ENCODE assay signal across 1 cellular context in the genomic region with DNA sequence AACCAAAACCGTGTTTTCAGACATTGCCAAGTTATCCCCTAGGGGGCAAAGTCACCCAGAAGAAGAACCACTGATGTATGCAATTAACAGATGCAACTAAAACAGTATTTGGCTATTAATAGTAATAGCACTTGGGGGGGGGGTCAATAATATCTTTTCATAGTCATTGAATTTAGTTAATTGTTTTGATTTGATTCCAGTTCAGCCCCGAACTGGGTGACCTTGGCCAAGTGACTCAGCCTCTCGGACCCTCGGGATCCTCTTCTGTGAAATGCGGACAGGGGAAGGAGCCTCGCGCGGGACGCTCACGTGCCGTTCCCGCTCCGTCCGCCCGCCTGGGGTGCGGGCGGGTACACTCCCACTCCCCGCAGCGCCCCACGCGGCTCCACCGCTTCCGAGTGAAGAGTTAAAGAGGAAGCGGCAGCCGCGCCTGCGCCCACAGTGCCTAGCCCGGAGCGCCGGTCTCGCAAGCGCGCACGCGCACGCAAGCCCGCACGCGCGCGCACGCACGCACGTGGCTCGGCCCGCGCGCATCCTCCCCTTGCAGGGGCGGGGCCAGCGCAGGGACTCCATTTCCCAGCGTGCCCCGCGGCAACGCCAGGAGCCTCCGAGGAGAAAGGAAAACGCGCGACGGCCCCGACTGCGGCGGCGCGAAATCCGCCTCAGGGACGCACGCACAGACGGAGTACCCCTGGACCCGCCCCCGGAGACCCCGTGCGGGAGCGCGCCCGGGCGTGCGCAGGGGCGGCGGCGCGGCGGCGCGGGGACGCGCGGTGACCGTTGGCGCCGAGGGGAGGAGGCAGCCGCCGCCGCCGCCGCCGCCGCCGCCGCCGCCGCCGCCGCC.
A peak's percentile ranks its signal among the peaks of the same experiment; 100 is the strongest.
TF ChIP-seq lines count a peak whose summit lies in the region.

DAZAP1 (plus strand) TSS at position 769 of the 844 bp plus-strand sequence. CDS start 188 bp downstream, outside the sequence.

TF ChIP-seq in K562, 482 proteins besides CTCF, POLR2A, EP300 and RAD21 (continued from another document and continues in another):
- TF ChIP-seq, protein P1, sequence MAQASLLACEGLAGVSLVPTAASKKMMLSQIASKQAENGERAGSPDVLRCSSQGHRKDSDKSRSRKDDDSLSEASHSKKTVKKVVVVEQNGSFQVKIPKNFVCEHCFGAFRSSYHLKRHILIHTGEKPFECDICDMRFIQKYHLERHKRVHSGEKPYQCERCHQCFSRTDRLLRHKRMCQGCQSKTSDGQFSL (CRISPR knock-in tag; IDR thresholded peaks at IDR 0.05): peak; percentile 92
- TF ChIP-seq, protein P1 (tag; IDR thresholded peaks at IDR 0.05): no peak
- TF ChIP-seq ELF1 (tag; IDR thresholded peaks at IDR 0.05) (peak; percentile 81; the same call in 1 of the 2 replicates), WHSC1 (IDR thresholded peaks at IDR 0.05; ENCODE audit: low read length) (no peak), ETS2 (tag; IDR thresholded peaks at IDR 0.05; ENCODE audit: borderline replicate concordance, poor library complexity, severe bottlenecking) (no peak), RUNX1 (IDR thresholded peaks at IDR 0.05; ENCODE audit: low read depth) (peak; percentile 65; the same call in 1 of the 2 replicates), TRIM24 (IDR thresholded peaks at IDR 0.05) (no peak), RAD51 (IDR thresholded peaks at IDR 0.05; ENCODE audit: borderline replicate concordance, low read depth) (no peak), HNRNPL (IDR thresholded peaks at IDR 0.05; ENCODE audit: low read depth, low read length) (no peak), ZBTB7A (IDR thresholded peaks at IDR 0.05; ENCODE audit: borderline replicate concordance, control insufficient read depth, low read depth, low read length) (peak; percentile 25; the same call in 1 of the 2 replicates), ATF2 (CRISPR knock-in tag; IDR thresholded peaks at IDR 0.05) (no peak), ADNP (tag; IDR thresholded peaks at IDR 0.05) (peak; percentile 86), NFIC (IDR thresholded peaks at IDR 0.05) (peak; percentile 21; the same call in 1 of the 2 replicates), SOX6 (IDR thresholded peaks at IDR 0.05) (peak; percentile 60; the same call in 1 of the 2 replicates), ZBTB1 (CRISPR knock-in tag; IDR thresholded peaks at IDR 0.05; ENCODE audit: borderline replicate concordance, low read depth) (peak; percentile 83), SMC3 (conservative IDR thresholded peaks at IDR 0.05; ENCODE audit: insufficient read depth, low read depth, low read length) (0 out of 2 replicates have a peak, but pooled peaks have one; percentile 18), FOXK1 (CRISPR knock-in tag; IDR thresholded peaks at IDR 0.05; ENCODE audit: borderline replicate concordance) (peak; percentile 79; the same call in 1 of the 2 replicates), TFE3 (CRISPR knock-in tag; IDR thresholded peaks at IDR 0.05) (no peak), SNIP1 (IDR thresholded peaks at IDR 0.05; ENCODE audit: low read depth) (no peak), ZNF143 (CRISPR knock-in tag; IDR thresholded peaks at IDR 0.05) (peak; percentile 90), NCOA4 (IDR thresholded peaks at IDR 0.05; ENCODE audit: partially characterized antibody) (no peak), ZNF174 (CRISPR knock-in tag; IDR thresholded peaks at IDR 0.05) (no peak), HSF4 (CRISPR knock-in tag; IDR thresholded peaks at IDR 0.05; ENCODE audit: borderline replicate concordance) (no peak), ZNF764 (CRISPR knock-in tag; IDR thresholded peaks at IDR 0.05; ENCODE audit: low read depth) (no peak), PURB (CRISPR knock-in tag; IDR thresholded peaks at IDR 0.05; ENCODE audit: low read depth) (no peak), NR1H2 (CRISPR knock-in tag; IDR thresholded peaks at IDR 0.05) (no peak), GTF2E2 (tag; IDR thresholded peaks at IDR 0.05) (no peak), GABPB2 (CRISPR knock-in tag; conservative IDR thresholded peaks at IDR 0.05) (no peak), MTA2 (IDR thresholded peaks at IDR 0.05; ENCODE audit: low read depth) (no peak), ELF4 (CRISPR knock-in tag; IDR thresholded peaks at IDR 0.05) (no peak), SLC30A9 (CRISPR knock-in tag; IDR thresholded peaks at IDR 0.05) (no peak), HLTF (IDR thresholded peaks at IDR 0.05) (peak; percentile 45; the same call in 1 of the 2 replicates), HDAC1 (IDR thresholded peaks at IDR 0.05) (peak in 1 of 2 experiments; percentile 84; a peak in 2 of 4 replicates), FOXA1 (IDR thresholded peaks at IDR 0.05; ENCODE audit: borderline replicate concordance) (no peak), NR0B1 (IDR thresholded peaks at IDR 0.05; ENCODE audit: partially characterized antibody) (no peak), ZNF785 (CRISPR knock-in tag; IDR thresholded peaks at IDR 0.05) (no peak), ZNF445 (CRISPR knock-in tag; IDR thresholded peaks at IDR 0.05; ENCODE audit: low read depth) (no peak), FOXP4 (CRISPR knock-in tag; IDR thresholded peaks at IDR 0.05; ENCODE audit: borderline replicate concordance) (0 out of 2 replicates have a peak, but pooled peaks have one; percentile 77), TBP (optimal IDR thresholded peaks at IDR 0.05; ENCODE audit: low read depth, low read length) (peak; percentile 74), ZC3H8 (IDR thresholded peaks at IDR 0.05) (no peak), RB1 (IDR thresholded peaks at IDR 0.05; ENCODE audit: low read depth) (peak; percentile 73), MNT (conservative IDR thresholded peaks at IDR 0.05) (peak; percentile 86 to 95), EP400 (IDR thresholded peaks at IDR 0.05) (peak; percentile 85), ILF3 (IDR thresholded peaks at IDR 0.05; ENCODE audit: borderline replicate concordance) (no peak), CBFA2T2 (conservative IDR thresholded peaks at IDR 0.05) (no peak), CBX1 (IDR thresholded peaks at IDR 0.05; ENCODE audit: low read depth) (peak; percentile 68; the same call in 1 of the 2 replicates)
- TF ChIP-seq, protein P2, sequence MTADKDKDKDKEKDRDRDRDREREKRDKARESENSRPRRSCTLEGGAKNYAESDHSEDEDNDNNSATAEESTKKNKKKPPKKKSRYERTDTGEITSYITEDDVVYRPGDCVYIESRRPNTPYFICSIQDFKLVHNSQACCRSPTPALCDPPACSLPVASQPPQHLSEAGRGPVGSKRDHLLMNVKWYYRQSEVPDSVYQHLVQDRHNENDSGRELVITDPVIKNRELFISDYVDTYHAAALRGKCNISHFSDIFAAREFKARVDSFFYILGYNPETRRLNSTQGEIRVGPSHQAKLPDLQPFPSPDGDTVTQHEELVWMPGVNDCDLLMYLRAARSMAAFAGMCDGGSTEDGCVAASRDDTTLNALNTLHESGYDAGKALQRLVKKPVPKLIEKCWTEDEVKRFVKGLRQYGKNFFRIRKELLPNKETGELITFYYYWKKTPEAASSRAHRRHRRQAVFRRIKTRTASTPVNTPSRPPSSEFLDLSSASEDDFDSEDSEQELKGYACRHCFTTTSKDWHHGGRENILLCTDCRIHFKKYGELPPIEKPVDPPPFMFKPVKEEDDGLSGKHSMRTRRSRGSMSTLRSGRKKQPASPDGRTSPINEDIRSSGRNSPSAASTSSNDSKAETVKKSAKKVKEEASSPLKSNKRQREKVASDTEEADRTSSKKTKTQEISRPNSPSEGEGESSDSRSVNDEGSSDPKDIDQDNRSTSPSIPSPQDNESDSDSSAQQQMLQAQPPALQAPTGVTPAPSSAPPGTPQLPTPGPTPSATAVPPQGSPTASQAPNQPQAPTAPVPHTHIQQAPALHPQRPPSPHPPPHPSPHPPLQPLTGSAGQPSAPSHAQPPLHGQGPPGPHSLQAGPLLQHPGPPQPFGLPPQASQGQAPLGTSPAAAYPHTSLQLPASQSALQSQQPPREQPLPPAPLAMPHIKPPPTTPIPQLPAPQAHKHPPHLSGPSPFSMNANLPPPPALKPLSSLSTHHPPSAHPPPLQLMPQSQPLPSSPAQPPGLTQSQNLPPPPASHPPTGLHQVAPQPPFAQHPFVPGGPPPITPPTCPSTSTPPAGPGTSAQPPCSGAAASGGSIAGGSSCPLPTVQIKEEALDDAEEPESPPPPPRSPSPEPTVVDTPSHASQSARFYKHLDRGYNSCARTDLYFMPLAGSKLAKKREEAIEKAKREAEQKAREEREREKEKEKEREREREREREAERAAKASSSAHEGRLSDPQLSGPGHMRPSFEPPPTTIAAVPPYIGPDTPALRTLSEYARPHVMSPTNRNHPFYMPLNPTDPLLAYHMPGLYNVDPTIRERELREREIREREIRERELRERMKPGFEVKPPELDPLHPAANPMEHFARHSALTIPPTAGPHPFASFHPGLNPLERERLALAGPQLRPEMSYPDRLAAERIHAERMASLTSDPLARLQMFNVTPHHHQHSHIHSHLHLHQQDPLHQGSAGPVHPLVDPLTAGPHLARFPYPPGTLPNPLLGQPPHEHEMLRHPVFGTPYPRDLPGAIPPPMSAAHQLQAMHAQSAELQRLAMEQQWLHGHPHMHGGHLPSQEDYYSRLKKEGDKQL (CRISPR knock-in tag; IDR thresholded peaks at IDR 0.05; ENCODE audit: borderline replicate concordance): no peak
- TF ChIP-seq, protein P3, sequence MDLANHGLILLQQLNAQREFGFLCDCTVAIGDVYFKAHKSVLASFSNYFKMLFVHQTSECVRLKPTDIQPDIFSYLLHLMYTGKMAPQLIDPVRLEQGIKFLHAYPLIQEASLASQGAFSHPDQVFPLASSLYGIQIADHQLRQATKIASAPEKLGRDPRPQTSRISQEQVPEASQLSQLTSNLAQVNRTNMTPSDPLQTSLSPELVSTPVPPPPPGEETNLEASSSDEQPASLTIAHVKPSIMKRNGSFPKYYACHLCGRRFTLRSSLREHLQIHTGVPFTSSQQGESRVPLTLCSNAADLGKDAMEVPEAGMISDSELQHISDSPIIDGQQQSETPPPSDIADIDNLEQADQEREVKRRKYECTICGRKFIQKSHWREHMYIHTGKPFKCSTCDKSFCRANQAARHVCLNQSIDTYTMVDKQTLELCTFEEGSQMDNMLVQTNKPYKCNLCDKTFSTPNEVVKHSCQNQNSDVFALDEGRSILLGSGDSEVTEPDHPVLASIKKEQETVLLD (IDR thresholded peaks at IDR 0.05): peak; percentile 78
- TF ChIP-seq, protein P4, sequence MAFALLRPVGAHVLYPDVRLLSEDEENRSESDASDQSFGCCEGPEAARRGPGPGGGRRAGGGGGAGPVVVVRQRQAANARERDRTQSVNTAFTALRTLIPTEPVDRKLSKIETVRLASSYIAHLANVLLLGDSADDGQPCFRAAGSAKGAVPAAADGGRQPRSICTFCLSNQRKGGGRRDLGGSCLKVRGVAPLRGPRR (CRISPR knock-in tag; IDR thresholded peaks at IDR 0.05): no peak
